In the genomic region with DNA sequence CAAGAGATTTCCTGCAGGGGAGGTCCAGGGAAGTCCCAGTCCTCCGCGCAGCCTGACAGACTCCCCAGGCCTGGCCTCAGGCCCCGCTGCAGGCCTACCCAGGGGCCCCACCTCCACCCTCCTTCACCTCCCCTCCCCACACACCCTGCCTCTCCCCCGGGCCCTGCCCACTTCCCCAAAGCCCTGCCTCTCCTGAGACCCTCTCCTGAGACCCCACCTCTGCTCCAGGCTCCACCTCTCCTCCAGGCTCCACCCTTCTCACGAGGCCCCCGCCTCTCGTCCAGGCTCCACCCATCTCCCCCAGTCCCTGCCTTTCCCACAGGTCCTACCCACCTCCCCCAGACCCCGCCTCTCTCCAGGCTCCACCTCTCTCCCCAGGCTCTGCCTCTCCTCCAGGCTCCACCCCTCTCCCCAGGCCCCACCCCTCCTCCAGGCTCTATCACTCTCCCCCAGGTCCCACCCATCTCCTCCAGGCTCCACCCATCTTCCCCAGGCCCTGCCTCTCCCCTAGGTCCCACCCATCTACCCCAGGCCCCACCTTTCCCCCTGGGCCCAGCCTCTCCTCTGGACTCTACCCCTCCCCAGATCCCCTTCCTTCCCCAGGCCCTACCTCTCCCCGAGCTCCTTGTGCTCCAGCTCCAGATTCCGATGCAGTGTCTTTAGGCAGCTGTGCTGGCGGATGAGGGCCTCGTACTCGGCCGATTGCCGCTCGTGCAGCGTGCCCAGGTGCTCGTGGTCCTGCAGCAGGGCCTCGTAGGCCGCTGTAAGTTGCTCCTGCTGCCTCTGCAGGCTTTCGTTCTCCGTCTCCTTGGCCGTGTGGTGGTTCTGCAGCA, we compare ENCODE assay signal across 9 cellular contexts. TPM values are rescaled to one million over a fixed set of nuclear protein-coding genes. Genes with fewer than 3 reads are reported as not detected.
DNase-seq lines count a peak whose midpoint lies in the region; ATAC-seq and TF ChIP-seq lines count a peak whose summit lies in the region.
"Had no signal": no experiment of that assay in that cellular context is flagged by ENCODE, and none has a peak within 500 bp of the region (broad histone marks: within the 10 kb centered on the region; RNA-seq: fewer than 3 reads in every experiment).

No MANE protein-coding gene starts in this region.

- H3K27ac ChIP-seq in spleen, result peak overlapping the region in 3 of 8 donors; percentile 10 to 42 (median 16)
- H3K27ac ChIP-seq: uterus had no signal

- TF ChIP-seq CTCF in GM06990 (IDR thresholded peaks at IDR 0.05; ENCODE audit: insufficient read depth, low read length, poor library complexity, severe bottlenecking) (no peak), spleen (IDR thresholded peaks at IDR 0.05 in 8 of 11, conservative IDR thresholded peaks at IDR 0.05 in 3 of 11) (no peak)

- peaks cover 0 to 13% (median 0%) of the 10 kb centered on the region in 6 donors for H3K4me1 ChIP-seq in spleen
- H3K4me1 ChIP-seq: uterus had no signal

- peak; percentile 38 for ATAC-seq in HG02884 (IDR thresholded peaks at IDR 0.05; ENCODE audit: unreplicated experiment)
- peak; percentile 90 for ATAC-seq in T-helper 17 cell
- no peak for ATAC-seq in GM19455 (IDR thresholded peaks at IDR 0.05; ENCODE audit: unreplicated experiment)

- peak overlapping the region; percentile 94 for H3K27ac Mint-ChIP-seq in T-helper 17 cell

- H3K36me3 ChIP-seq in GM06990 (ENCODE audit: control insufficient read depth, insufficient read depth, low read length) (peaks cover 59% of the 10 kb centered on the region), spleen (peaks cover 24 to 100% (median 90%) of the 10 kb centered on the region in 6 donors)
- H3K36me3 ChIP-seq: uterus had no signal

- 74 to 85% (median 78%) methylated on average over 20 to 23 of the region's 23 CpGs for WGBS in spleen, 5 donors

- no peaks in the 10 kb centered on the region for H3K27me3 Mint-ChIP-seq in T-helper 17 cell

- H3K4me3 ChIP-seq in GM06990 (replicated peaks; ENCODE audit: low read depth, low read length) (no peak overlapping the region), spleen (no peak overlapping the region)
- H3K4me3 ChIP-seq: uterus had no signal

- H3K9me3 ChIP-seq in T-helper 17 cell (ENCODE audit: control insufficient read depth, low read length, poor library complexity, severe bottlenecking), result no peaks in the 10 kb centered on the region
- no peaks in the 10 kb centered on the region for H3K9me3 ChIP-seq in spleen
- H3K9me3 ChIP-seq: uterus had no signal

- no peak for TF ChIP-seq POLR2A in spleen (IDR thresholded peaks at IDR 0.05)

- DNase-seq in GM06990 (ENCODE audit: extremely low read depth, insufficient read length), result peak; percentile 66
- peak in 2 of 3 donors; percentile 39 to 52 for DNase-seq in T-helper 17 cell
- peak; percentile 23 for DNase-seq in effector CD8-positive, alpha-beta T cell (lab: John Stamatoyannopoulos, UW)
- peak; percentile 70 for DNase-seq in spleen
- DNase-seq in dedifferentiated amniotic fluid mesenchymal stem cell (ENCODE audit: extremely low spot score), result no peak
- no peak for DNase-seq in DMS114 treated with DMSO at 0.1 percent for 48 hours (lab: John Stamatoyannopoulos, UW; ENCODE audit: unreplicated experiment)

- no peaks in the 10 kb centered on the region for H3K27me3 ChIP-seq in GM06990 (replicated peaks; ENCODE audit: control insufficient read depth, insufficient read depth, low read length)
- no peaks in the 10 kb centered on the region for H3K27me3 ChIP-seq in spleen (replicated peaks in 1 of 7)
- H3K27me3 ChIP-seq: uterus had no signal

- peaks cover 24% of the 10 kb centered on the region for H3K4me1 Mint-ChIP-seq in T-helper 17 cell

- H3K4me3 Mint-ChIP-seq in T-helper 17 cell, result peak overlapping the region; percentile 49

- H3K36me3 Mint-ChIP-seq in T-helper 17 cell (ENCODE audit: low read depth), result peaks cover 16% of the 10 kb centered on the region

- intact Hi-C loops in spleen (cut with DNase I; ENCODE audit: low total_unique reads), result no loop called here

RNA-seq across cellular contexts. Expression of a gene that starts 58.8 kb away (rescaled TPM):
- total RNA-seq in T-helper 17 cell (10 to 100 TPM in 1 of 2 donors, 1 to 10 TPM in 1; 7.6 to 12.4 TPM), spleen (1 to 10 TPM; 1.9 to 5.2 (median 3.2) TPM)
- polyA plus RNA-seq in spleen, result 1 to 10 TPM in 2 of 3 donors, under 1 TPM in 1; 0.50 to 1.7 (median 1.3) TPM

Comparison
In these comparisons a context has a peak if more than half of its experiments do, and no peak if none do; other contexts are left out.
1. DNase-seq: peak in GM06990 (single experiment), T-helper 17 cell (2 of 3), effector CD8-positive, alpha-beta T cell (single experiment) and spleen (single experiment); none in dedifferentiated amniotic fluid mesenchymal stem cell (single experiment) and DMS114 treated with DMSO at 0.1 percent for 48 hours (single experiment).